Comparison of ENCODE assay signal across 1 cellular context in the genomic region with DNA sequence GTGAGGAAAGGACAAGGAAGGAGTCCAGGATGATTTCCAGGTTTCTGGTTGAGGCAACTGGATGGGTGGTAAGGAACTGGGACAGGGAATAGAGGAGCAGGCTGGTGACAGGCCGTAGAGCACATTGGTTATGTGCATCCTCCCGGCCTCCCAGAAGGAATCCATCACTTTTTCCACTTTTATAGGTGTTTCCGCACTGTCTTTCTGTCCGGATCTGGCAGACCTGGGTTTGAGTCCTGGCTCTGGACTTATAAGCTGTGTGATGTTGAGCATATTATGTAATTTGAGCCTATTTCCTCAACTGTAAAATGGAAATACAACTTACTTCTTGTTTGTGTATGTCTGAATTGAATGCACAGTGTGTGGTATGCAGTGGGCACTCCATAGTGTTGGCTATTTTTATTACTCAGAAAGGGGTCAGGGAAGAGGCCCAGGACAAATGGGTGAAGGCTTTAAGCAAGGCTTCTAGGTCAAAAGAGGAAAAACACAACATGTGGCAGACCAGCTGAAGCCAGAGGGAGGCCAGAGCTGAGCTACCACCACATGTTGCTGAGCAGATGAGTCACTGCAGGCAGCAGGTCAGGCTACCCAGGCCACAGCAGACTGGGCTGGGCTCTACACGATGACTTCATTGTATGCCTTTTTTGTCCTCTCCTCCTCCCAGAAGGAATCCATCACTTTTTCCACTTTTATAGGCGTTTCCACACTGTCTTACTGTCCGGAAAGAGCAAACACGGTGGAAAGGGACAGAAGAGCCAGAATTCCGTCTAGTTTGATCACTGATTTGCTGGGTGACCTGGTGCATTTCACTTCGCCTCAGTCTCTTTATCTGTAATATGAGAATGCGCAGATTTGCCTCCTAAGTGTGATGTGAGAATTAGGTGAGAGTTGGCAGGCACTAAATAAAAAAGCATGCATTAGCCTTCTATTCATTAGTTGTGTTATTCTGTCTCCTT.
A peak's percentile ranks its signal among the peaks of the same experiment; 100 is the strongest.
TF ChIP-seq lines count a peak whose summit lies in the region.

No MANE protein-coding gene starts in this region.

TF ChIP-seq in HepG2, 621 proteins besides CTCF, POLR2A, EP300 and RAD21 (continued from another document and continues in another):
- TF ChIP-seq CC2D1A (CRISPR knock-in tag; IDR thresholded peaks at IDR 0.05) (no peak), ZNF709 (CRISPR knock-in tag; IDR thresholded peaks at IDR 0.05) (no peak), CBX5 (CRISPR knock-in tag; IDR thresholded peaks at IDR 0.05; ENCODE audit: borderline replicate concordance) (no peak; the same call in 1 of the 2 replicates), ZNF343 (CRISPR knock-in tag; IDR thresholded peaks at IDR 0.05) (no peak), CAMTA2 (CRISPR knock-in tag; IDR thresholded peaks at IDR 0.05; ENCODE audit: borderline replicate concordance) (0 out of 2 replicates have a peak, but pooled peaks have one; percentile 25), HDAC1 (CRISPR knock-in tag; IDR thresholded peaks at IDR 0.05) (0 out of 2 replicates have a peak, but pooled peaks have one; percentile 19), MIER2 (CRISPR knock-in tag; IDR thresholded peaks at IDR 0.05) (no peak), HNRNPL (IDR thresholded peaks at IDR 0.05; ENCODE audit: low read depth, low read length) (no peak), MYC (CRISPR knock-in tag; IDR thresholded peaks at IDR 0.05; ENCODE audit: borderline replicate concordance) (peak; percentile 88), CBX2 (IDR thresholded peaks at IDR 0.05; ENCODE audit: low read depth, low read length) (no peak), CBX2 (CRISPR knock-in tag; IDR thresholded peaks at IDR 0.05; ENCODE audit: low read depth) (no peak), ZNF33A (CRISPR knock-in tag; IDR thresholded peaks at IDR 0.05; ENCODE audit: borderline replicate concordance) (no peak), ZFP37 (CRISPR knock-in tag; IDR thresholded peaks at IDR 0.05; ENCODE audit: borderline replicate concordance) (no peak), RBM39 (IDR thresholded peaks at IDR 0.05; ENCODE audit: low read depth, low read length, poor library complexity, severe bottlenecking) (no peak), TCF12 (IDR thresholded peaks at IDR 0.05) (no peak), TCF12 (CRISPR knock-in tag; IDR thresholded peaks at IDR 0.05) (no peak), ZNF564 (CRISPR knock-in tag; IDR thresholded peaks at IDR 0.05) (no peak), KLF16 (CRISPR knock-in tag; IDR thresholded peaks at IDR 0.05) (no peak), ZNF383 (CRISPR knock-in tag; IDR thresholded peaks at IDR 0.05; ENCODE audit: borderline replicate concordance) (no peak), ZFP1 (CRISPR knock-in tag; IDR thresholded peaks at IDR 0.05) (no peak), ARNT (IDR thresholded peaks at IDR 0.05) (no peak), NFYC (CRISPR knock-in tag; IDR thresholded peaks at IDR 0.05) (no peak), ATF7 (IDR thresholded peaks at IDR 0.05) (peak; percentile 58; the same call in 1 of the 2 replicates), ATF7 (CRISPR knock-in tag; IDR thresholded peaks at IDR 0.05) (no peak), SNAI1 (CRISPR knock-in tag; IDR thresholded peaks at IDR 0.05; ENCODE audit: borderline replicate concordance) (no peak), PAWR (CRISPR knock-in tag; IDR thresholded peaks at IDR 0.05; ENCODE audit: borderline replicate concordance) (no peak), ZNF282 (IDR thresholded peaks at IDR 0.05; ENCODE audit: partially characterized antibody) (no peak), ZBTB38 (CRISPR knock-in tag; IDR thresholded peaks at IDR 0.05) (no peak), NCOA2 (CRISPR knock-in tag; IDR thresholded peaks at IDR 0.05) (no peak), ZNF33B (CRISPR knock-in tag; IDR thresholded peaks at IDR 0.05) (no peak), MATR3 (CRISPR knock-in tag; IDR thresholded peaks at IDR 0.05) (no peak), ZNF331 (CRISPR knock-in tag; IDR thresholded peaks at IDR 0.05) (0 out of 2 replicates have a peak, but pooled peaks have one; percentile 28), ZNF124 (CRISPR knock-in tag; IDR thresholded peaks at IDR 0.05) (no peak), ZNF224 (CRISPR knock-in tag; IDR thresholded peaks at IDR 0.05) (no peak), ZNF589 (CRISPR knock-in tag; conservative IDR thresholded peaks at IDR 0.05) (no peak), ASH2L (IDR thresholded peaks at IDR 0.05; ENCODE audit: insufficient read length, low read depth, low read length) (no peak), ELF1 (CRISPR knock-in tag; IDR thresholded peaks at IDR 0.05) (no peak), GZF1 (CRISPR knock-in tag; IDR thresholded peaks at IDR 0.05) (no peak), MED13 (CRISPR knock-in tag; IDR thresholded peaks at IDR 0.05) (no peak), ZNF558 (CRISPR knock-in tag; IDR thresholded peaks at IDR 0.05; ENCODE audit: borderline replicate concordance) (no peak)
- TF ChIP-seq, protein P1, sequence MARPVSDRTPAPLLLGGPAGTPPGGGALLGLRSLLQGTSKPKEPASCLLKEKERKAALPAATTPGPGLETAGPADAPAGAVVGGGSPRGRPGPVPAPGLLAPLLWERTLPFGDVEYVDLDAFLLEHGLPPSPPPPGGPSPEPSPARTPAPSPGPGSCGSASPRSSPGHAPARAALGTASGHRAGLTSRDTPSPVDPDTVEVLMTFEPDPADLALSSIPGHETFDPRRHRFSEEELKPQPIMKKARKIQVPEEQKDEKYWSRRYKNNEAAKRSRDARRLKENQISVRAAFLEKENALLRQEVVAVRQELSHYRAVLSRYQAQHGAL (CRISPR knock-in tag; IDR thresholded peaks at IDR 0.05; ENCODE audit: not compliant biosample characterization): no peak
- TF ChIP-seq, protein P2, sequence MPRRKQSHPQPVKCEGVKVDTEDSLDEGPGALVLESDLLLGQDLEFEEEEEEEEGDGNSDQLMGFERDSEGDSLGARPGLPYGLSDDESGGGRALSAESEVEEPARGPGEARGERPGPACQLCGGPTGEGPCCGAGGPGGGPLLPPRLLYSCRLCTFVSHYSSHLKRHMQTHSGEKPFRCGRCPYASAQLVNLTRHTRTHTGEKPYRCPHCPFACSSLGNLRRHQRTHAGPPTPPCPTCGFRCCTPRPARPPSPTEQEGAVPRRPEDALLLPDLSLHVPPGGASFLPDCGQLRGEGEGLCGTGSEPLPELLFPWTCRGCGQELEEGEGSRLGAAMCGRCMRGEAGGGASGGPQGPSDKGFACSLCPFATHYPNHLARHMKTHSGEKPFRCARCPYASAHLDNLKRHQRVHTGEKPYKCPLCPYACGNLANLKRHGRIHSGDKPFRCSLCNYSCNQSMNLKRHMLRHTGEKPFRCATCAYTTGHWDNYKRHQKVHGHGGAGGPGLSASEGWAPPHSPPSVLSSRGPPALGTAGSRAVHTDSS (CRISPR knock-in tag; conservative IDR thresholded peaks at IDR 0.05): no peak
- TF ChIP-seq, protein P3, sequence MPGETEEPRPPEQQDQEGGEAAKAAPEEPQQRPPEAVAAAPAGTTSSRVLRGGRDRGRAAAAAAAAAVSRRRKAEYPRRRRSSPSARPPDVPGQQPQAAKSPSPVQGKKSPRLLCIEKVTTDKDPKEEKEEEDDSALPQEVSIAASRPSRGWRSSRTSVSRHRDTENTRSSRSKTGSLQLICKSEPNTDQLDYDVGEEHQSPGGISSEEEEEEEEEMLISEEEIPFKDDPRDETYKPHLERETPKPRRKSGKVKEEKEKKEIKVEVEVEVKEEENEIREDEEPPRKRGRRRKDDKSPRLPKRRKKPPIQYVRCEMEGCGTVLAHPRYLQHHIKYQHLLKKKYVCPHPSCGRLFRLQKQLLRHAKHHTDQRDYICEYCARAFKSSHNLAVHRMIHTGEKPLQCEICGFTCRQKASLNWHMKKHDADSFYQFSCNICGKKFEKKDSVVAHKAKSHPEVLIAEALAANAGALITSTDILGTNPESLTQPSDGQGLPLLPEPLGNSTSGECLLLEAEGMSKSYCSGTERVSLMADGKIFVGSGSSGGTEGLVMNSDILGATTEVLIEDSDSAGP (CRISPR knock-in tag; IDR thresholded peaks at IDR 0.05; ENCODE audit: borderline replicate concordance): no peak
- TF ChIP-seq, protein P4, sequence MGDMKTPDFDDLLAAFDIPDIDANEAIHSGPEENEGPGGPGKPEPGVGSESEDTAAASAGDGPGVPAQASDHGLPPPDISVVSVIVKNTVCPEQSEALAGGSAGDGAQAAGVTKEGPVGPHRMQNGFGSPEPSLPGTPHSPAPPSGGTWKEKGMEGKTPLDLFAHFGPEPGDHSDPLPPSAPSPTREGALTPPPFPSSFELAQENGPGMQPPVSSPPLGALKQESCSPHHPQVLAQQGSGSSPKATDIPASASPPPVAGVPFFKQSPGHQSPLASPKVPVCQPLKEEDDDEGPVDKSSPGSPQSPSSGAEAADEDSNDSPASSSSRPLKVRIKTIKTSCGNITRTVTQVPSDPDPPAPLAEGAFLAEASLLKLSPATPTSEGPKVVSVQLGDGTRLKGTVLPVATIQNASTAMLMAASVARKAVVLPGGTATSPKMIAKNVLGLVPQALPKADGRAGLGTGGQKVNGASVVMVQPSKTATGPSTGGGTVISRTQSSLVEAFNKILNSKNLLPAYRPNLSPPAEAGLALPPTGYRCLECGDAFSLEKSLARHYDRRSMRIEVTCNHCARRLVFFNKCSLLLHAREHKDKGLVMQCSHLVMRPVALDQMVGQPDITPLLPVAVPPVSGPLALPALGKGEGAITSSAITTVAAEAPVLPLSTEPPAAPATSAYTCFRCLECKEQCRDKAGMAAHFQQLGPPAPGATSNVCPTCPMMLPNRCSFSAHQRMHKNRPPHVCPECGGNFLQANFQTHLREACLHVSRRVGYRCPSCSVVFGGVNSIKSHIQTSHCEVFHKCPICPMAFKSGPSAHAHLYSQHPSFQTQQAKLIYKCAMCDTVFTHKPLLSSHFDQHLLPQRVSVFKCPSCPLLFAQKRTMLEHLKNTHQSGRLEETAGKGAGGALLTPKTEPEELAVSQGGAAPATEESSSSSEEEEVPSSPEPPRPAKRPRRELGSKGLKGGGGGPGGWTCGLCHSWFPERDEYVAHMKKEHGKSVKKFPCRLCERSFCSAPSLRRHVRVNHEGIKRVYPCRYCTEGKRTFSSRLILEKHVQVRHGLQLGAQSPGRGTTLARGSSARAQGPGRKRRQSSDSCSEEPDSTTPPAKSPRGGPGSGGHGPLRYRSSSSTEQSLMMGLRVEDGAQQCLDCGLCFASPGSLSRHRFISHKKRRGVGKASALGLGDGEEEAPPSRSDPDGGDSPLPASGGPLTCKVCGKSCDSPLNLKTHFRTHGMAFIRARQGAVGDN (CRISPR knock-in tag; IDR thresholded peaks at IDR 0.05): peak; percentile 77
- TF ChIP-seq, protein P5, sequence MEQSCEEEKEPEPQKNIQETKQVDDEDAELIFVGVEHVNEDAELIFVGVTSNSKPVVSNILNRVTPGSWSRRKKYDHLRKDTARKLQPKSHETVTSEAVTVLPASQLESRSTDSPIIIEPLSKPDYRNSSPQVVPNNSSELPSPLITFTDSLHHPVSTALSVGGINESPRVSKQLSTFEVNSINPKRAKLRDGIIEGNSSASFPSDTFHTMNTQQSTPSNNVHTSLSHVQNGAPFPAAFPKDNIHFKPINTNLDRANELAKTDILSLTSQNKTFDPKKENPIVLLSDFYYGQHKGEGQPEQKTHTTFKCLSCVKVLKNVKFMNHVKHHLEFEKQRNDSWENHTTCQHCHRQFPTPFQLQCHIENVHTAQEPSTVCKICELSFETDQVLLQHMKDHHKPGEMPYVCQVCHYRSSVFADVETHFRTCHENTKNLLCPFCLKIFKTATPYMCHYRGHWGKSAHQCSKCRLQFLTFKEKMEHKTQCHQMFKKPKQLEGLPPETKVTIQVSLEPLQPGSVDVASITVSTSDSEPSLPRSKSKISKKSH (CRISPR knock-in tag; IDR thresholded peaks at IDR 0.05; ENCODE audit: borderline replicate concordance): no peak
- TF ChIP-seq, protein P6, sequence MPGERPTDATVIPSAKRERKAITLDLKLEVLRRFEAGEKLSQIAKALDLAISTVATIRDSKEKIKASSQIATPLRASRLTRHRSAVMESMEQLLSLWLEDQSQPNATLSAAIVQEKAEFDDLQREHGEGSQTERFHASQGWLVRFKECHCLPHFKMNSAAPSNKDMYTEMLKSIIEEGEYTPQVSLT (CRISPR knock-in tag; IDR thresholded peaks at IDR 0.05; ENCODE audit: borderline replicate concordance, low read depth): no peak
- TF ChIP-seq, protein P7, sequence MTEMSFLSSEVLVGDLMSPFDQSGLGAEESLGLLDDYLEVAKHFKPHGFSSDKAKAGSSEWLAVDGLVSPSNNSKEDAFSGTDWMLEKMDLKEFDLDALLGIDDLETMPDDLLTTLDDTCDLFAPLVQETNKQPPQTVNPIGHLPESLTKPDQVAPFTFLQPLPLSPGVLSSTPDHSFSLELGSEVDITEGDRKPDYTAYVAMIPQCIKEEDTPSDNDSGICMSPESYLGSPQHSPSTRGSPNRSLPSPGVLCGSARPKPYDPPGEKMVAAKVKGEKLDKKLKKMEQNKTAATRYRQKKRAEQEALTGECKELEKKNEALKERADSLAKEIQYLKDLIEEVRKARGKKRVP (CRISPR knock-in tag; IDR thresholded peaks at IDR 0.05): no peak; a peak in 1 of 4 replicates
- TF ChIP-seq, protein P8, sequence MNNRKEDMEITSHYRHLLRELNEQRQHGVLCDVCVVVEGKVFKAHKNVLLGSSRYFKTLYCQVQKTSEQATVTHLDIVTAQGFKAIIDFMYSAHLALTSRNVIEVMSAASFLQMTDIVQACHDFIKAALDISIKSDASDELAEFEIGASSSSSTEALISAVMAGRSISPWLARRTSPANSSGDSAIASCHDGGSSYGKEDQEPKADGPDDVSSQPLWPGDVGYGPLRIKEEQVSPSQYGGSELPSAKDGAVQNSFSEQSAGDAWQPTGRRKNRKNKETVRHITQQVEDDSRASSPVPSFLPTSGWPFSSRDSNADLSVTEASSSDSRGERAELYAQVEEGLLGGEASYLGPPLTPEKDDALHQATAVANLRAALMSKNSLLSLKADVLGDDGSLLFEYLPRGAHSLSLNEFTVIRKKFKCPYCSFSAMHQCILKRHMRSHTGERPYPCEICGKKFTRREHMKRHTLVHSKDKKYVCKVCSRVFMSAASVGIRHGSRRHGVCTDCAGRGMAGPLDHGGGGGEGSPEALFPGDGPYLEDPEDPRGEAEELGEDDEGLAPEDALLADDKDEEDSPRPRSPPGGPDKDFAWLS (CRISPR knock-in tag; IDR thresholded peaks at IDR 0.05; ENCODE audit: borderline replicate concordance): no peak
- TF ChIP-seq, protein P9, sequence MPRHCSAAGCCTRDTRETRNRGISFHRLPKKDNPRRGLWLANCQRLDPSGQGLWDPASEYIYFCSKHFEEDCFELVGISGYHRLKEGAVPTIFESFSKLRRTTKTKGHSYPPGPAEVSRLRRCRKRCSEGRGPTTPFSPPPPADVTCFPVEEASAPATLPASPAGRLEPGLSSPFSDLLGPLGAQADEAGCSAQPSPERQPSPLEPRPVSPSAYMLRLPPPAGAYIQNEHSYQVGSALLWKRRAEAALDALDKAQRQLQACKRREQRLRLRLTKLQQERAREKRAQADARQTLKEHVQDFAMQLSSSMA (CRISPR knock-in tag; IDR thresholded peaks at IDR 0.05): 0 out of 2 replicates have a peak, but pooled peaks have one; percentile 80
- TF ChIP-seq, protein P10, sequence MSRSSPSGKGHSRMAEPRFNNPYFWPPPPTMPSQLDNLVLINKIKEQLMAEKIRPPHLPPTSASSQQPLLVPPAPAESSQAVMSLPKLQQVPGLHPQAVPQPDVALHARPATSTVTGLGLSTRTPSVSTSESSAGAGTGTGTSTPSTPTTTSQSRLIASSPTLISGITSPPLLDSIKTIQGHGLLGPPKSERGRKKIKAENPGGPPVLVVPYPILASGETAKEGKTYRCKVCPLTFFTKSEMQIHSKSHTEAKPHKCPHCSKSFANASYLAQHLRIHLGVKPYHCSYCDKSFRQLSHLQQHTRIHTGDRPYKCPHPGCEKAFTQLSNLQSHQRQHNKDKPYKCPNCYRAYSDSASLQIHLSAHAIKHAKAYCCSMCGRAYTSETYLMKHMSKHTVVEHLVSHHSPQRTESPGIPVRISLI (CRISPR knock-in tag; IDR thresholded peaks at IDR 0.05; ENCODE audit: borderline replicate concordance): no peak
